In the genomic region with DNA sequence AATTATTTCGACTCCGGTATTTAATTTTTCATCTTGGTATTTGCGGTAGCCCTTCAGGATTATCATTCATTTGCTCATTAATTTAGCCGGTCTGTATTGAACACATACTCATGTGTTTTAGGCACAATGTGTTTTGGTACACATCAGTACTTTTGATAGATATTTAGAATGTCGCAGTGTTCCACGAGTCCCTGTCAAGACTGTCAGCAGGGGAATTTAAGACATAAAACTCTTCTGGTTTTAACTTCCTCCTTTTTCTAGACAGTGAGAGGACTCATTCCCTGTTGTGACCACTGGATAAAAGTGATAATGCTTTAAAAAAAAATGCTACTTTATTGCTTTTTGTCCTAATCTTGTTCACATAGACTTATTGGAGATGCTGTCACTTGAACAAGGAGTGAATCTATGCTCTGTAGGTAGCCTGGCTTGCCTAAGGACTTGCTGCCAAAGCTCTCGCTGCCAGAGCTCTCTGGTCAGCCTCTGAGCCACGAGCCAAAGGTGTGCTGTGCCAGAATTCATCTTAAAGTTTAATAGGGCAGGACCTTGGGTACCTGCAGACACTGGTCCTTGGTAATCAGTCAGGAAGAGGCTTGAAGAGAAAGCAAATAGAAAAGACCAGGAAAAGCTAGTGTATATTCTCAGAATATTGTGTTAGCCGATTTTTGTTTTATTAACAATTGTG, we compare ENCODE assay signal across 21 cellular contexts. TPM values are rescaled to one million over a fixed set of nuclear protein-coding genes. Genes with fewer than 3 reads are reported as not detected.
DNase-seq lines count a peak whose midpoint lies in the region; ATAC-seq and TF ChIP-seq lines count a peak whose summit lies in the region.
"Had no signal": no experiment of that assay in that cellular context is flagged by ENCODE, and none has a peak within 500 bp of the region (broad histone marks: within the 10 kb centered on the region; RNA-seq: fewer than 3 reads in every experiment).

No MANE protein-coding gene starts in this region.

- DNase-seq in CD4-positive, CD25-positive, alpha-beta regulatory T cell: no peak
- peak; percentile 35 for DNase-seq in KBM-7
- no peak for DNase-seq in naive thymus-derived CD4-positive, alpha-beta T cell
- no peak for DNase-seq in NCI-H1436 (lab: John Stamatoyannopoulos, UW)
- DNase-seq in GM19240 (ENCODE audit: insufficient read length, low spot score): no peak
- no peak for DNase-seq in activated CD4-positive, alpha-beta T cell treated with anti-CD3 and anti-CD28 coated beads for 1 hour
- DNase-seq: cerebellar nuclear complex, hippocampal formation, islet precursor cell, MG63, NCI-H2029 treated with DMSO at 0.1 percent for 48 hours, T-helper 2 cell, testis had no signal

- no peaks in the 10 kb centered on the region for H3K27me3 ChIP-seq in CD4-positive, CD25-positive, alpha-beta regulatory T cell (ENCODE audit: control insufficient read depth, insufficient read depth, low read length)
- H3K27me3 ChIP-seq in naive thymus-derived CD4-positive, alpha-beta T cell (ENCODE audit: control insufficient read depth in 2 of 2, insufficient read depth in 2 of 2, low read length in 2 of 2): no peaks in the 10 kb centered on the region
- H3K27me3 ChIP-seq: MG63, neural progenitor cell, testis had no signal

- H3K27ac Mint-ChIP-seq in CD4-positive, CD25-positive, alpha-beta regulatory T cell: peak overlapping the region in 2 of 3 donors; percentile 55 to 72
- peak overlapping the region in 4 of 9 donors; percentile 29 to 78 (median 53) for H3K27ac Mint-ChIP-seq in naive thymus-derived CD4-positive, alpha-beta T cell
- H3K27ac Mint-ChIP-seq: GM23338, neural progenitor cell had no signal

- TF ChIP-seq CTCF in VCaP (conservative IDR thresholded peaks at IDR 0.05): no peak

- no peaks in the 10 kb centered on the region for H3K27me3 Mint-ChIP-seq in CD4-positive, CD25-positive, alpha-beta regulatory T cell
- H3K27me3 Mint-ChIP-seq in naive thymus-derived CD4-positive, alpha-beta T cell: no peaks in the 10 kb centered on the region

- ATAC-seq in CD4-positive, CD25-positive, alpha-beta regulatory T cell (ENCODE audit: low read depth in 2 of 2): no peak
- ATAC-seq in naive thymus-derived CD4-positive, alpha-beta T cell: no peak
- ATAC-seq in HG03045 (IDR thresholded peaks at IDR 0.05; ENCODE audit: unreplicated experiment): no peak
- ATAC-seq: activated CD4-positive, CD25-positive, alpha-beta regulatory T cell treated with anti-CD3 and anti-CD28 coated beads, Interleukin-2, amount 50 U/mL, for 24 hours; GM23338; Right ventricle myocardium inferior had no signal

- in situ Hi-C loops in KBM-7 (cut with MboI; ENCODE audit: low pct_unique_long_range_greater_than_20kb, low sequenced_read_pairs): no loop called here

- POLR2A ChIA-PET in naive thymus-derived CD4-positive, alpha-beta T cell (lab: Charles Lee): no interaction called here

- no peaks in the 10 kb centered on the region for H3K9me3 ChIP-seq in CD4-positive, CD25-positive, alpha-beta regulatory T cell (ENCODE audit: control insufficient read depth in 2 of 2, low read length in 2 of 2)
- no peaks in the 10 kb centered on the region for H3K9me3 ChIP-seq in naive thymus-derived CD4-positive, alpha-beta T cell (ENCODE audit: control insufficient read depth in 2 of 3, low read length in 3 of 3)
- H3K9me3 ChIP-seq: MG63, testis had no signal

- H3K4me3 ChIP-seq in CD4-positive, CD25-positive, alpha-beta regulatory T cell (ENCODE audit: low read depth, low read length): peak overlapping the region; percentile 43
- no peak overlapping the region for H3K4me3 ChIP-seq in naive thymus-derived CD4-positive, alpha-beta T cell (ENCODE audit: low read length)
- H3K4me3 ChIP-seq: GM23338, MG63, neural progenitor cell, testis had no signal

- CTCF ChIA-PET in naive thymus-derived CD4-positive, alpha-beta T cell (lab: Charles Lee): interaction anchor here (0.6 kb wide), 1 partner anchor 803 kb away, joined by 8 read pairs; no protein-coding TSS in a partner anchor

- peaks cover 14% of the 10 kb centered on the region for H3K36me3 Mint-ChIP-seq in CD4-positive, CD25-positive, alpha-beta regulatory T cell
- H3K36me3 Mint-ChIP-seq in naive thymus-derived CD4-positive, alpha-beta T cell: peaks cover 0 to 26% (median 12%) of the 10 kb centered on the region in 5 donors

- H3K4me3 Mint-ChIP-seq in CD4-positive, CD25-positive, alpha-beta regulatory T cell: peak overlapping the region in 2 of 4 donors; percentile 2 to 79
- peak overlapping the region in 7 of 10 donors; percentile 16 to 90 (median 44) for H3K4me3 Mint-ChIP-seq in naive thymus-derived CD4-positive, alpha-beta T cell
- H3K4me3 Mint-ChIP-seq: GM23338, neural progenitor cell had no signal

- intact Hi-C loops in naive thymus-derived CD4-positive, alpha-beta T cell (cut with micrococcal nuclease): no loop called here

- peaks cover 42% of the 10 kb centered on the region for H3K4me1 ChIP-seq in CD4-positive, CD25-positive, alpha-beta regulatory T cell (ENCODE audit: control insufficient read depth, insufficient read depth, low read length, poor library complexity, severe bottlenecking)
- H3K4me1 ChIP-seq in naive thymus-derived CD4-positive, alpha-beta T cell (ENCODE audit: control insufficient read depth in 2 of 2, insufficient read depth in 2 of 2, low read length in 2 of 2): peaks cover 18 to 34% of the 10 kb centered on the region in 2 donors

- peaks cover 4% of the 10 kb centered on the region for H3K36me3 ChIP-seq in CD4-positive, CD25-positive, alpha-beta regulatory T cell (ENCODE audit: control insufficient read depth, insufficient read depth, low read length)
- H3K36me3 ChIP-seq in naive thymus-derived CD4-positive, alpha-beta T cell (ENCODE audit: control insufficient read depth in 2 of 3, insufficient read depth in 3 of 3, low read length in 3 of 3): peaks cover 0 to 5% (median 3%) of the 10 kb centered on the region in 3 experiments
- H3K36me3 ChIP-seq: neural progenitor cell had no signal

- peaks cover 35 to 86% (median 71%) of the 10 kb centered on the region in 4 donors for H3K4me1 Mint-ChIP-seq in CD4-positive, CD25-positive, alpha-beta regulatory T cell
- H3K4me1 Mint-ChIP-seq in naive thymus-derived CD4-positive, alpha-beta T cell: peaks cover 60 to 84% (median 81%) of the 10 kb centered on the region in 7 donors

- no peaks in the 10 kb centered on the region for H3K9me3 Mint-ChIP-seq in CD4-positive, CD25-positive, alpha-beta regulatory T cell
- peaks cover 0 to 8% (median 0%) of the 10 kb centered on the region in 11 donors for H3K9me3 Mint-ChIP-seq in naive thymus-derived CD4-positive, alpha-beta T cell
- H3K9me3 Mint-ChIP-seq: GM23338, neural progenitor cell had no signal

- H3K27ac ChIP-seq in CD4-positive, CD25-positive, alpha-beta regulatory T cell (ENCODE audit: insufficient read depth, low read length, poor library complexity, severe bottlenecking): no peak overlapping the region
- H3K27ac ChIP-seq in VCaP: peak overlapping the region; percentile 75
- no peak overlapping the region for H3K27ac ChIP-seq in naive thymus-derived CD4-positive, alpha-beta T cell (ENCODE audit: low read depth, low read length)
- H3K27ac ChIP-seq: neural progenitor cell, testis had no signal

RNA-seq across cellular contexts. Expression of gene DCAF7, which starts 5.3 kb away (rescaled TPM):
- total RNA-seq in CD4-positive, CD25-positive, alpha-beta regulatory T cell: 41.0 TPM
- 10 to 100 TPM; 67.7 to 89.4 (median 68.6) TPM for polyA plus RNA-seq in CD4-positive, CD25-positive, alpha-beta regulatory T cell
- total RNA-seq in naive thymus-derived CD4-positive, alpha-beta T cell: 100 to 1,000 TPM in 1 of 5 experiments, 10 to 100 TPM in 4; 26.0 to 128 (median 70.0) TPM
- 10 to 100 TPM; 56.0 to 83.0 TPM for polyA plus RNA-seq in naive thymus-derived CD4-positive, alpha-beta T cell

RNA-seq across cellular contexts. Expression of gene KCNH6, which starts 32.5 kb away (rescaled TPM):
- total RNA-seq in CD4-positive, CD25-positive, alpha-beta regulatory T cell: not detected
- not detected for polyA plus RNA-seq in CD4-positive, CD25-positive, alpha-beta regulatory T cell
- total RNA-seq in naive thymus-derived CD4-positive, alpha-beta T cell: not detected
- not detected for polyA plus RNA-seq in naive thymus-derived CD4-positive, alpha-beta T cell
- total RNA-seq: mesenteric fat pad, NCI-H460, Right ventricle myocardium inferior had no signal

RNA-seq across cellular contexts. Expression of gene TACO1, which starts 45.1 kb away (rescaled TPM):
- 9.3 TPM for total RNA-seq in CD4-positive, CD25-positive, alpha-beta regulatory T cell
- 10 to 100 TPM; 19.3 to 27.3 (median 23.0) TPM for polyA plus RNA-seq in CD4-positive, CD25-positive, alpha-beta regulatory T cell
- 10 to 100 TPM; 11.1 to 20.3 (median 15.2) TPM for total RNA-seq in naive thymus-derived CD4-positive, alpha-beta T cell
- 10 to 100 TPM; 20.4 to 21.2 TPM for polyA plus RNA-seq in naive thymus-derived CD4-positive, alpha-beta T cell
